Comparison of ENCODE assay signal across 1 cellular context in the genomic region with DNA sequence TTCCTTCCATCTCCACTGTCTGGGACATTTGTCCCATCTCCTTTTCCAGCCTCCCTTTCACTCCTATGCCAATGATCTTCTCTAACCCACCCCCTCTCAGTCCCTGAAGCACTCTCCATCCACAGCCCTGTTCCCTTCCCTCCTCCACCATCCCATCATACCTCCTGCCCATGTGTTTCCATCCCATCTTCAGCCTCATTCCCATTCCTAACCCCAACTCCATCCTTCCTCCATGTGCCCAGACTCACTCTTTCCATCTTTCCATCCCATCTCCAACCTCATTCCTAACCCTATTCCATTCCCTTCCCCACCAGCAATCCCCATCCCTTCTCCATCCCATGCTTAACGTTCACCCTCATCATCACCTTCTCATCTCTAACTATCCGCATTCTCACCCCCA.
A peak's percentile ranks its signal among the peaks of the same experiment; 100 is the strongest.
TF ChIP-seq lines count a peak whose summit lies in the region.

No MANE protein-coding gene starts in this region.

TF ChIP-seq in HepG2, 621 proteins besides CTCF, POLR2A, EP300 and RAD21 (continued from another document):
- TF ChIP-seq ZBTB40 (IDR thresholded peaks at IDR 0.05) (0 out of 2 replicates have a peak, but pooled peaks have one; percentile 12), ZBTB40 (CRISPR knock-in tag; IDR thresholded peaks at IDR 0.05) (no peak), EEA1 (CRISPR knock-in tag; IDR thresholded peaks at IDR 0.05; ENCODE audit: borderline replicate concordance) (no peak), TRIM22 (IDR thresholded peaks at IDR 0.05) (0 out of 2 replicates have a peak, but pooled peaks have one; percentile 69), ZSCAN5A (CRISPR knock-in tag; IDR thresholded peaks at IDR 0.05; ENCODE audit: borderline replicate concordance) (no peak), ZNF224 (CRISPR knock-in tag; IDR thresholded peaks at IDR 0.05) (no peak), CEBPZ (IDR thresholded peaks at IDR 0.05; ENCODE audit: low read length) (no peak), ARID2 (CRISPR knock-in tag; IDR thresholded peaks at IDR 0.05; ENCODE audit: borderline replicate concordance) (no peak), ZBTB3 (CRISPR knock-in tag; IDR thresholded peaks at IDR 0.05; ENCODE audit: borderline replicate concordance, low read depth) (no peak), ZNF282 (IDR thresholded peaks at IDR 0.05; ENCODE audit: partially characterized antibody) (peak; percentile 51), SIX4 (CRISPR knock-in tag; IDR thresholded peaks at IDR 0.05) (no peak), ZNF143 (CRISPR knock-in tag; IDR thresholded peaks at IDR 0.05) (no peak), ZBTB21 (CRISPR knock-in tag; IDR thresholded peaks at IDR 0.05) (no peak), PHB2 (IDR thresholded peaks at IDR 0.05; ENCODE audit: partially characterized antibody) (peak; percentile 47)
- TF ChIP-seq, protein P1, sequence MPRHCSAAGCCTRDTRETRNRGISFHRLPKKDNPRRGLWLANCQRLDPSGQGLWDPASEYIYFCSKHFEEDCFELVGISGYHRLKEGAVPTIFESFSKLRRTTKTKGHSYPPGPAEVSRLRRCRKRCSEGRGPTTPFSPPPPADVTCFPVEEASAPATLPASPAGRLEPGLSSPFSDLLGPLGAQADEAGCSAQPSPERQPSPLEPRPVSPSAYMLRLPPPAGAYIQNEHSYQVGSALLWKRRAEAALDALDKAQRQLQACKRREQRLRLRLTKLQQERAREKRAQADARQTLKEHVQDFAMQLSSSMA (CRISPR knock-in tag; IDR thresholded peaks at IDR 0.05), result no peak
